ENCODE assay signal across 26 cellular contexts in the genomic region with DNA sequence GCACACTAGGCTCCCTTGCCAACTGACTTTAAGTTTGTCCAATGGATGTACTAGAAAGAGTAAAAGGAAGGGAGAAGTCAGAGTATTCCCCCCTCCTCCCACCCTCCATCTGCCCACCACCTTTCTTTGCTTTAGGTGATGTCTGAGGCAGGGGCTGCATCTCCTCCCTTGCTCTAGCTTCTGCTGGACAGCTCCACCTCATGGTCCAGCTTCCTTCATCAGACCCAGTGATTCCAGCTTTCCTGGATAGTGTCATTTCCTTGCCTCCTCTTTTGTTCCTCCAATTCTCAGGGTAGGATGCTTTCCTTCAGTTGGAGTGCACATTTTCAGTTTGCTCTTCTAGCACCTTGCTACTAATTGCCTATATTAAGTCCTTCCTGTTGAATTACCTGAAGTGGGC.
A peak's percentile ranks its signal among the peaks of the same experiment; 100 is the strongest.
DNase-seq lines count a peak whose midpoint lies in the region; ATAC-seq, FAIRE-seq and TF ChIP-seq lines count a peak whose summit lies in the region.
"Had no signal": no experiment of that assay in that cellular context is flagged by ENCODE, and none has a peak within 500 bp of the region (broad histone marks: within the 10 kb centered on the region; RNA-seq: fewer than 3 reads in every experiment).

No MANE protein-coding gene starts in this region.

- H3K9me3 ChIP-seq in A549 (peaks cover 9% of the 10 kb centered on the region; the same call in 2 of the 3 replicates), GM23248 (ENCODE audit: low read depth) (no peaks in the 10 kb centered on the region)

- no peak for TF ChIP-seq CTCF in A549 (IDR thresholded peaks at IDR 0.05)

- TF ChIP-seq EP300 in A549 (IDR thresholded peaks at IDR 0.05), result no peak

- no peaks in the 10 kb centered on the region for H3K79me2 ChIP-seq in GM23248 (ENCODE audit: insufficient read depth)

- TF ChIP-seq POLR2A in A549 (IDR thresholded peaks at IDR 0.05; ENCODE audit: low read length), result no peak

- no peaks in the 10 kb centered on the region for H4K20me1 ChIP-seq in GM23248 (ENCODE audit: insufficient read depth)

- CTCF ChIA-PET in A549 (lab: Yijun Ruan, JAX), result interaction anchor here (5.0 kb wide), 1 partner anchor 10 kb away, joined by 26 read pairs; no protein-coding TSS in a partner anchor

- no peak for TF ChIP-seq RAD21 in A549 (conservative IDR thresholded peaks at IDR 0.05 in 1 of 2, IDR thresholded peaks at IDR 0.05 in 1 of 2)

- no peaks in the 10 kb centered on the region for H3K36me3 ChIP-seq in GM23248 (ENCODE audit: low read depth)
- H3K36me3 ChIP-seq: SJCRH30 had no signal

- DNase-seq in A549 (ENCODE audit: low read depth in 1 of 2, low spot score in 1 of 2), result no peak
- DNase-seq in GM23248, result peak; percentile 31
- peak; percentile 19 for DNase-seq in left kidney (ENCODE audit: low read depth, low spot score)
- no peak for DNase-seq in stimulated activated CD4-positive, alpha-beta T cell treated with anti-CD3 and anti-CD28 coated beads, Interleukin-2, amount 100 ng/mL, for 48 hours
- no peak for DNase-seq in iPS-NIHi11 (ENCODE audit: low spot score)
- DNase-seq in central memory CD4-positive, alpha-beta T cell, result no peak
- DNase-seq: CD8-positive, alpha-beta T cell; DMS 273 treated with DMSO at 0.1 percent for 48 hours; DMS79; EL; GDM1; KBM-7; MV-4-11; NCI-H1105; NCI-H1436 treated with DMSO at 0.1 percent for 48 hours; NCI-H187 treated with DMSO at 0.1 percent for 48 hours; NCI-H2107; NCI-H446 treated with DMSO at 0.1 percent for 48 hours; NCI-H526; NCI-H82; NK-92 treated with Interleukin-12 subunit alpha and Interleukin-12 subunit beta, amount 100 ng/mL, for 24 hours; PC-3; SJCRH30 had no signal

- H3K27ac ChIP-seq in A549 (no peak overlapping the region), GM23248 (no peak overlapping the region)
- H3K27ac ChIP-seq: SJCRH30 had no signal

- no peak for FAIRE-seq in A549 (lab: Jason Lieb, UNC)
- FAIRE-seq: GM12891 had no signal

- H2AFZ ChIP-seq in GM23248, result no peak overlapping the region

- peak; percentile 37 to 42; a peak in 4 of 6 replicates for ATAC-seq in A549
- ATAC-seq: CD8-positive, alpha-beta T cell; PC-3; Right ventricle myocardium inferior had no signal

- 0 out of 2 replicates have a peak, but pooled peaks cover 4% of the 10 kb centered on the region for H3K9me2 ChIP-seq in GM23248 (ENCODE audit: insufficient read depth)

- H3F3A ChIP-seq in GM23248 (ENCODE audit: insufficient read depth), result no peaks in the 10 kb centered on the region

- no peak overlapping the region for H3K4me2 ChIP-seq in A549
- no peak overlapping the region for H3K4me2 ChIP-seq in GM23248 (ENCODE audit: unreplicated experiment)

- no peaks in the 10 kb centered on the region; the same call in 1 of the 2 replicates for H3K27me3 ChIP-seq in GM23248 (replicated peaks; ENCODE audit: insufficient read depth)
- H3K27me3 ChIP-seq: SJCRH30 had no signal

- POLR2A ChIA-PET in A549 (lab: Yijun Ruan, JAX), result no interaction called here

- no peak overlapping the region for H3K4me3 ChIP-seq in A549
- H3K4me3 ChIP-seq in GM23248, result no peak overlapping the region
- H3K4me3 ChIP-seq: SJCRH30 had no signal

- in situ Hi-C loops in GM23248 (cut with MboI), result no loop called here

- no peaks in the 10 kb centered on the region for H3K4me1 ChIP-seq in A549
- H3K4me1 ChIP-seq in GM23248 (ENCODE audit: insufficient read depth), result no peaks in the 10 kb centered on the region
- H3K4me1 ChIP-seq: SJCRH30 had no signal

- no peak overlapping the region for H3K9ac ChIP-seq in GM23248

TF ChIP-seq in A549, 52 proteins besides CTCF, POLR2A, EP300 and RAD21:
- TF ChIP-seq ZFP36 (IDR thresholded peaks at IDR 0.05; ENCODE audit: borderline replicate concordance, partially characterized antibody), result no peak
- TF ChIP-seq, protein P1, sequence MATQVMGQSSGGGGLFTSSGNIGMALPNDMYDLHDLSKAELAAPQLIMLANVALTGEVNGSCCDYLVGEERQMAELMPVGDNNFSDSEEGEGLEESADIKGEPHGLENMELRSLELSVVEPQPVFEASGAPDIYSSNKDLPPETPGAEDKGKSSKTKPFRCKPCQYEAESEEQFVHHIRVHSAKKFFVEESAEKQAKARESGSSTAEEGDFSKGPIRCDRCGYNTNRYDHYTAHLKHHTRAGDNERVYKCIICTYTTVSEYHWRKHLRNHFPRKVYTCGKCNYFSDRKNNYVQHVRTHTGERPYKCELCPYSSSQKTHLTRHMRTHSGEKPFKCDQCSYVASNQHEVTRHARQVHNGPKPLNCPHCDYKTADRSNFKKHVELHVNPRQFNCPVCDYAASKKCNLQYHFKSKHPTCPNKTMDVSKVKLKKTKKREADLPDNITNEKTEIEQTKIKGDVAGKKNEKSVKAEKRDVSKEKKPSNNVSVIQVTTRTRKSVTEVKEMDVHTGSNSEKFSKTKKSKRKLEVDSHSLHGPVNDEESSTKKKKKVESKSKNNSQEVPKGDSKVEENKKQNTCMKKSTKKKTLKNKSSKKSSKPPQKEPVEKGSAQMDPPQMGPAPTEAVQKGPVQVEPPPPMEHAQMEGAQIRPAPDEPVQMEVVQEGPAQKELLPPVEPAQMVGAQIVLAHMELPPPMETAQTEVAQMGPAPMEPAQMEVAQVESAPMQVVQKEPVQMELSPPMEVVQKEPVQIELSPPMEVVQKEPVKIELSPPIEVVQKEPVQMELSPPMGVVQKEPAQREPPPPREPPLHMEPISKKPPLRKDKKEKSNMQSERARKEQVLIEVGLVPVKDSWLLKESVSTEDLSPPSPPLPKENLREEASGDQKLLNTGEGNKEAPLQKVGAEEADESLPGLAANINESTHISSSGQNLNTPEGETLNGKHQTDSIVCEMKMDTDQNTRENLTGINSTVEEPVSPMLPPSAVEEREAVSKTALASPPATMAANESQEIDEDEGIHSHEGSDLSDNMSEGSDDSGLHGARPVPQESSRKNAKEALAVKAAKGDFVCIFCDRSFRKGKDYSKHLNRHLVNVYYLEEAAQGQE (IDR thresholded peaks at IDR 0.05), result peak; percentile 43; the same call in 1 of the 2 replicates

TF ChIP-seq in PFSK-1, 5 proteins besides CTCF, POLR2A, EP300 and RAD21:
- TF ChIP-seq POLR2AphosphoS5 (IDR thresholded peaks at IDR 0.05; ENCODE audit: low read depth, low read length), result no peak
- TF ChIP-seq FOXP2 (optimal IDR thresholded peaks at IDR 0.05; ENCODE audit: borderline replicate concordance, extremely low read depth, extremely low read length, insufficient read depth), result no peak
- TF ChIP-seq TAF1 (IDR thresholded peaks at IDR 0.05; ENCODE audit: borderline replicate concordance, insufficient read depth, low read length), result no peak
- TF ChIP-seq, protein P1 (IDR thresholded peaks at IDR 0.05; ENCODE audit: insufficient read depth in 1 of 2, low read depth in 2 of 2, low read length in 2 of 2), result peak; percentile 79 to 89

Comparison
In these comparisons a context has a peak if more than half of its experiments do, and no peak if none do; other contexts are left out.
1. DNase-seq: peak in GM23248 (single experiment) and left kidney (single experiment); none in A549 (0 of 2), stimulated activated CD4-positive, alpha-beta T cell treated with anti-CD3 and anti-CD28 coated beads, Interleukin-2, amount 100 ng/mL, for 48 hours (0 of 2), iPS-NIHi11 (single experiment) and central memory CD4-positive, alpha-beta T cell (single experiment).